17 cellular contexts compared by ENCODE assay signal in the genomic region with DNA sequence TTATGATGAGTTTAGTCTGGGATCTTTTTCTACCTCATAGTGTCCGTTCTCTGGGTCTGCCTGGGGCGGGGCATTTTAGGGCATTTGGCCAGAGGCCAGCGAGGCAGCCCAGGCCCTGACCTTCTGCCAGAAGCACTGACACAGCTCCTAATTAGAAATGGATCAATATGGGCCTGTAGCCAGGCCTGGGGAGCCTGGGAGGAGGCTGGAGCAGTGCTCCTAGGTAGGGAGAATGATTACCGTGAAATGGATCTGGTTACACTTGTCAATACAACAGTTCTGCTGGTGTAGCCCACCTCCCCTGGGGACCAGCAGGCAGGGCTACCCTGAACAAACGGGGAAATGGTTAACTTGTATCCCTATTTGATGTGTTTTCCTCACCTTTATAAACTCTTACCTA. TPM values are rescaled to one million over a fixed set of nuclear protein-coding genes. Genes with fewer than 3 reads are reported as not detected.
DNase-seq lines count a peak whose midpoint lies in the region; ATAC-seq and TF ChIP-seq lines count a peak whose summit lies in the region.
"Had no signal": no experiment of that assay in that cellular context is flagged by ENCODE, and none has a peak within 500 bp of the region (broad histone marks: within the 10 kb centered on the region; RNA-seq: fewer than 3 reads in every experiment).

No MANE protein-coding gene starts in this region.

- peak overlapping the region; percentile 42 to 63 for H3K27ac Mint-ChIP-seq in effector memory CD8-positive, alpha-beta T cell
- H3K27ac Mint-ChIP-seq in stimulated activated effector memory CD8-positive, alpha-beta T cell treated with anti-CD3 and anti-CD28 coated beads, Interleukin-12 subunit alpha, Interleukin-12 subunit beta, amount 100 ng/mL, for 72 hours: peak overlapping the region; percentile 66

- H3K9me3 Mint-ChIP-seq in effector memory CD8-positive, alpha-beta T cell: no peaks in the 10 kb centered on the region
- H3K9me3 Mint-ChIP-seq in stimulated activated effector memory CD8-positive, alpha-beta T cell treated with anti-CD3 and anti-CD28 coated beads, Interleukin-12 subunit alpha, Interleukin-12 subunit beta, amount 100 ng/mL, for 72 hours: no peaks in the 10 kb centered on the region
- H3K9me3 Mint-ChIP-seq: activated naive CD4-positive, alpha-beta T cell treated with anti-CD3 and anti-CD28 coated beads, Interleukin-2, amount 50 U/mL, for 24 hours had no signal

- ATAC-seq in DND-41 (ENCODE audit: insufficient read depth, low read depth): no peak
- ATAC-seq in effector memory CD8-positive, alpha-beta T cell (replicated peaks): no peak
- ATAC-seq in stimulated activated effector memory CD8-positive, alpha-beta T cell treated with anti-CD3 and anti-CD28 coated beads, Interleukin-12 subunit alpha, Interleukin-12 subunit beta, amount 100 ng/mL, for 72 hours: no peak
- ATAC-seq: left ventricle myocardium superior had no signal

- no peak overlapping the region for H3K9ac ChIP-seq in DND-41 (ENCODE audit: low read depth, low read length)

- peak overlapping the region; percentile 15; the same call in 1 of the 2 replicates for H3K27ac ChIP-seq in DND-41 (ENCODE audit: low read length)
- H3K27ac ChIP-seq: neutrophil had no signal

- no peak overlapping the region for H2AFZ ChIP-seq in DND-41 (ENCODE audit: low read depth, low read length)

- H3K9me3 ChIP-seq in DND-41 (ENCODE audit: insufficient read depth, low read length, severe bottlenecking): no peaks in the 10 kb centered on the region
- H3K9me3 ChIP-seq: neutrophil had no signal

- H3K4me3 Mint-ChIP-seq in effector memory CD8-positive, alpha-beta T cell: no peak overlapping the region
- no peak overlapping the region for H3K4me3 Mint-ChIP-seq in stimulated activated effector memory CD8-positive, alpha-beta T cell treated with anti-CD3 and anti-CD28 coated beads, Interleukin-12 subunit alpha, Interleukin-12 subunit beta, amount 100 ng/mL, for 72 hours

- 0 out of 2 replicates have a peak, but pooled peaks cover 2% of the 10 kb centered on the region for H3K4me1 ChIP-seq in DND-41 (ENCODE audit: insufficient read depth, low read length)

- peaks cover 10% of the 10 kb centered on the region for H3K36me3 Mint-ChIP-seq in effector memory CD8-positive, alpha-beta T cell (ENCODE audit: insufficient read depth)
- peaks cover 20% of the 10 kb centered on the region for H3K36me3 Mint-ChIP-seq in stimulated activated effector memory CD8-positive, alpha-beta T cell treated with anti-CD3 and anti-CD28 coated beads, Interleukin-12 subunit alpha, Interleukin-12 subunit beta, amount 100 ng/mL, for 72 hours

- H4K20me1 ChIP-seq in DND-41 (ENCODE audit: insufficient read depth, low read length): peaks cover 90% of the 10 kb centered on the region

- no peak for DNase-seq in DND-41
- DNase-seq in NCI-H1092 treated with DMSO at 0.1 percent for 48 hours (lab: John Stamatoyannopoulos, UW): peak; percentile 12
- no peak for DNase-seq in effector memory CD8-positive, alpha-beta T cell
- no peak for DNase-seq in stimulated activated effector memory CD8-positive, alpha-beta T cell treated with anti-CD3 and anti-CD28 coated beads, Interleukin-12 subunit alpha, Interleukin-12 subunit beta, amount 100 ng/mL, for 72 hours (ENCODE audit: low spot score in 2 of 2)
- DNase-seq in activated CD4-positive, CD25-positive, alpha-beta regulatory T cell (lab: John Stamatoyannopoulos, UW): no peak
- no peak for DNase-seq in stimulated activated naive CD4-positive, alpha-beta T cell (lab: John Stamatoyannopoulos, UW)
- no peak for DNase-seq in SK-N-DZ (ENCODE audit: low spot score)
- DNase-seq: EL; head of caudate nucleus; left ventricle myocardium superior; NCI-H1930; RPMI8226; small intestine; stimulated activated CD4-positive, alpha-beta T cell treated with anti-CD3 and anti-CD28 coated beads, Interleukin-4, amount 100 ng/mL, for 1 hour; SW 1271 had no signal

- H3K79me2 ChIP-seq in DND-41 (ENCODE audit: insufficient read depth, low read length): peaks cover 98% of the 10 kb centered on the region

- H3K27me3 ChIP-seq in DND-41 (ENCODE audit: insufficient read depth, low read length, poor library complexity): no peaks in the 10 kb centered on the region
- H3K27me3 ChIP-seq: neutrophil had no signal

- H3K27me3 Mint-ChIP-seq in effector memory CD8-positive, alpha-beta T cell: no peaks in the 10 kb centered on the region
- H3K27me3 Mint-ChIP-seq: activated naive CD4-positive, alpha-beta T cell treated with anti-CD3 and anti-CD28 coated beads, Interleukin-2, amount 50 U/mL, for 24 hours had no signal

- H3K36me3 ChIP-seq in DND-41 (ENCODE audit: insufficient read depth, low read length): 0 out of 2 replicates have a peak, but pooled peaks cover 3% of the 10 kb centered on the region
- H3K36me3 ChIP-seq: neutrophil had no signal

- peaks cover 69 to 79% of the 10 kb centered on the region in 2 donors for H3K4me1 Mint-ChIP-seq in effector memory CD8-positive, alpha-beta T cell (ENCODE audit: low read depth in 2 of 2)
- H3K4me1 Mint-ChIP-seq in stimulated activated effector memory CD8-positive, alpha-beta T cell treated with anti-CD3 and anti-CD28 coated beads, Interleukin-12 subunit alpha, Interleukin-12 subunit beta, amount 100 ng/mL, for 72 hours: peaks cover 87% of the 10 kb centered on the region

- H3K4me3 ChIP-seq in DND-41 (ENCODE audit: low read depth in 1 of 2, low read length in 2 of 2): no peak overlapping the region

- H3K4me2 ChIP-seq in DND-41 (ENCODE audit: insufficient read depth, low read length): no peak overlapping the region

- TF ChIP-seq CTCF in DND-41 (IDR thresholded peaks at IDR 0.05; ENCODE audit: borderline replicate concordance, extremely low read depth, low read length, poor library complexity, severe bottlenecking): no peak

RNA-seq across cellular contexts. Expression of a gene that starts 23.0 kb away (rescaled TPM):
- 289 and 292 TPM in 2 replicates for polyA plus RNA-seq in SK-N-DZ (2014; cell fraction: cytosol; rRNA removed)
- polyA plus RNA-seq in SK-N-DZ (2014; cell fraction: nucleus; rRNA removed): 165 and 174 TPM in 2 replicates
